Comparison of ENCODE assay signal across 8 cellular contexts in genomic region chr9:120877276-120878034, GRCh38. TPM values are rescaled to one million over a fixed set of nuclear protein-coding genes. Genes with fewer than 3 reads are reported as not detected.
A peak's percentile ranks its signal among the peaks of the same experiment; 100 is the strongest.
DNase-seq lines count a peak whose midpoint lies in the region; ATAC-seq and TF ChIP-seq lines count a peak whose summit lies in the region.

No MANE protein-coding gene starts in this region.

- H3K9ac ChIP-seq in NT2/D1 (ENCODE audit: insufficient read length, low read depth): peak overlapping the region; percentile 90

- CTCF ChIA-PET in CD8-positive, alpha-beta T cell (lab: Charles Lee): interaction anchor here (0.6 to 16.9 kb wide), 3 partner anchors 10 to 53 kb away, joined by 3 to 351 read pairs (median 3); partner anchors contain the start of gene TRAF1

- peak overlapping the region; percentile 98 for H3K27ac Mint-ChIP-seq in CD8-positive, alpha-beta T cell

- H3K4me3 ChIP-seq in CD8-positive, alpha-beta T cell (ENCODE audit: low read depth, low read length): peak overlapping the region; percentile 61
- H3K4me3 ChIP-seq in NT2/D1 (ENCODE audit: insufficient read length, low read depth) (peak overlapping the region; percentile 55), esophagus squamous epithelium (peak overlapping the region; percentile 74 to 87 (median 80))

- TF ChIP-seq POLR2A in esophagus squamous epithelium (IDR thresholded peaks at IDR 0.05): peak in 1 of 4 donors; percentile 51

- peak in 6 of 7 experiments; percentile 52 to 84 (median 64) for DNase-seq in CD8-positive, alpha-beta T cell
- DNase-seq in HPDE6-E6E7 (ENCODE audit: extremely low spot score) (peak; percentile 37), NT2/D1 (ENCODE audit: low read depth, low spot score) (no peak), esophagus squamous epithelium (lab: John Stamatoyannopoulos, UW) (no peak), myocyte (ENCODE audit: low read depth) (peak; percentile 50)
- peak; percentile 45 for DNase-seq in activated T-cell treated with anti-CD3 and anti-CD28 coated beads, Interleukin-2, amount 50 U/mL, for 4 hours

- peaks cover 68% of the 10 kb centered on the region for H3K4me1 Mint-ChIP-seq in CD8-positive, alpha-beta T cell (ENCODE audit: low read depth)
- peaks cover 82% of the 10 kb centered on the region for H3K4me1 Mint-ChIP-seq in activated T-cell treated with anti-CD3 and anti-CD28 coated beads, Interleukin-2, amount 50 U/mL, for 4 hours (ENCODE audit: low read depth)

- intact Hi-C loops in CD8-positive, alpha-beta T cell (cut with DNase I, micrococcal nuclease): loop anchor here (1.0 to 2.0 kb wide), 5 partner anchors 13 to 59 kb away; no protein-coding TSS in a partner anchor
- intact Hi-C loops in esophagus squamous epithelium (cut with DNase I): loop anchor here (5.0 kb wide), 1 partner anchor 60 kb away; no protein-coding TSS in a partner anchor

- peaks cover 61% of the 10 kb centered on the region for H3K4me1 ChIP-seq in CD8-positive, alpha-beta T cell (ENCODE audit: insufficient read depth, low read length)
- H3K4me1 ChIP-seq in NT2/D1 (ENCODE audit: insufficient read depth, insufficient read length): peaks cover 12% of the 10 kb centered on the region
- H3K4me1 ChIP-seq in esophagus squamous epithelium: peaks cover 13 to 51% (median 20%) of the 10 kb centered on the region in 3 donors

- TF ChIP-seq CTCF in CD8-positive, alpha-beta T cell (IDR thresholded peaks at IDR 0.05): no peak
- TF ChIP-seq CTCF in esophagus squamous epithelium (IDR thresholded peaks at IDR 0.05): no peak

- H3K27ac ChIP-seq in CD8-positive, alpha-beta T cell (ENCODE audit: low read depth, low read length): peak overlapping the region; percentile 65
- H3K27ac ChIP-seq in esophagus squamous epithelium: peak overlapping the region; percentile 97 to 100 (median 98)
- H3K27ac ChIP-seq in temporal lobe (ENCODE audit: low read depth, low read length): peak overlapping the region; percentile 95

- peak overlapping the region; percentile 88 for H3K4me3 Mint-ChIP-seq in CD8-positive, alpha-beta T cell
- peak overlapping the region; percentile 94 for H3K4me3 Mint-ChIP-seq in activated T-cell treated with anti-CD3 and anti-CD28 coated beads, Interleukin-2, amount 50 U/mL, for 4 hours

- H3K36me3 Mint-ChIP-seq in CD8-positive, alpha-beta T cell: peaks cover 24% of the 10 kb centered on the region
- peaks cover 18% of the 10 kb centered on the region for H3K36me3 Mint-ChIP-seq in activated T-cell treated with anti-CD3 and anti-CD28 coated beads, Interleukin-2, amount 50 U/mL, for 4 hours (ENCODE audit: insufficient read depth)

- H3K36me3 ChIP-seq in CD8-positive, alpha-beta T cell (ENCODE audit: insufficient read depth, low read length): no peaks in the 10 kb centered on the region
- H3K36me3 ChIP-seq in NT2/D1 (ENCODE audit: insufficient read depth, insufficient read length, low read length) (peaks cover 30% of the 10 kb centered on the region), esophagus squamous epithelium (peaks cover 0 to 21% (median 0%) of the 10 kb centered on the region in 3 donors)

- 4 to 5% methylated on average over 5 to 6 of the region's 63 CpGs for WGBS in esophagus squamous epithelium, 2 donors

- no peaks in the 10 kb centered on the region for H3K9me3 ChIP-seq in CD8-positive, alpha-beta T cell (ENCODE audit: low read length)
- H3K9me3 ChIP-seq in NT2/D1 (ENCODE audit: insufficient read depth, low read length): no peaks in the 10 kb centered on the region
- H3K9me3 ChIP-seq in esophagus squamous epithelium: no peaks in the 10 kb centered on the region

- H3K27me3 ChIP-seq in CD8-positive, alpha-beta T cell (ENCODE audit: insufficient read depth, low read length): no peaks in the 10 kb centered on the region
- no peaks in the 10 kb centered on the region for H3K27me3 ChIP-seq in NT2/D1 (ENCODE audit: insufficient read depth, insufficient read length)
- H3K27me3 ChIP-seq in esophagus squamous epithelium: no peaks in the 10 kb centered on the region

- POLR2A ChIA-PET in CD8-positive, alpha-beta T cell (lab: Charles Lee): interaction anchor here (0.9 to 16.7 kb wide), 12 partner anchors 8 to 59 kb away, joined by 3 to 192 read pairs (median 4); partner anchors contain the start of gene TRAF1

- peak; percentile 48 for ATAC-seq in CD8-positive, alpha-beta T cell
- ATAC-seq in GM19397 (IDR thresholded peaks at IDR 0.05; ENCODE audit: unreplicated experiment): peak; percentile 45
- peak; percentile 48 to 54 for ATAC-seq in activated T-cell treated with anti-CD3 and anti-CD28 coated beads, Interleukin-2, amount 50 U/mL, for 4 hours

- no peaks in the 10 kb centered on the region for H3K9me3 Mint-ChIP-seq in CD8-positive, alpha-beta T cell
- H3K9me3 Mint-ChIP-seq in activated T-cell treated with anti-CD3 and anti-CD28 coated beads, Interleukin-2, amount 50 U/mL, for 4 hours: no peaks in the 10 kb centered on the region

- H3K27me3 Mint-ChIP-seq in CD8-positive, alpha-beta T cell (ENCODE audit: low read depth): no peaks in the 10 kb centered on the region
- H3K27me3 Mint-ChIP-seq in activated T-cell treated with anti-CD3 and anti-CD28 coated beads, Interleukin-2, amount 50 U/mL, for 4 hours (ENCODE audit: low read depth): no peaks in the 10 kb centered on the region

RNA-seq across cellular contexts. Expression of gene PHF19, which starts 0.5 kb away (rescaled TPM):
- total RNA-seq in CD8-positive, alpha-beta T cell: 10 to 100 TPM; 47.3 to 48.5 TPM
- total RNA-seq in activated T-cell treated with anti-CD3 and anti-CD28 coated beads, Interleukin-2, amount 50 U/mL, for 4 hours: 10 to 100 TPM; 59.2 to 75.1 (median 64.8) TPM
- total RNA-seq in esophagus squamous epithelium (10 to 100 TPM; 12.8 to 40.0 (median 30.9) TPM), myocyte (13.3 and 15.3 TPM in 2 replicates), temporal lobe (3.9 TPM)
- 9.6 TPM for polyA plus RNA-seq in myocyte (2012)

RNA-seq across cellular contexts. Expression of gene PSMD5, which starts 34.7 kb away (rescaled TPM):
- total RNA-seq in CD8-positive, alpha-beta T cell: 10 to 100 TPM; 38.5 to 58.2 TPM
- 10 to 100 TPM; 64.3 to 75.9 (median 73.3) TPM for total RNA-seq in activated T-cell treated with anti-CD3 and anti-CD28 coated beads, Interleukin-2, amount 50 U/mL, for 4 hours
- total RNA-seq in esophagus squamous epithelium (10 to 100 TPM; 21.4 to 35.3 (median 33.3) TPM), myocyte (29.6 and 34.8 TPM in 2 replicates), temporal lobe (22.9 TPM)
- polyA plus RNA-seq in myocyte (2012): 17.3 TPM

RNA-seq across cellular contexts. Expression of gene TRAF1, which starts 49.1 kb away (rescaled TPM):
- 10 to 100 TPM; 61.2 to 61.7 TPM for total RNA-seq in CD8-positive, alpha-beta T cell
- total RNA-seq in activated T-cell treated with anti-CD3 and anti-CD28 coated beads, Interleukin-2, amount 50 U/mL, for 4 hours: 100 to 1,000 TPM; 256 to 343 (median 265) TPM
- 1 to 10 TPM; 2.5 to 5.7 (median 2.8) TPM for total RNA-seq in esophagus squamous epithelium
- 0.80 and 1.1 TPM in 2 replicates for total RNA-seq in myocyte
- polyA plus RNA-seq in myocyte (2012): 0.87 TPM
- total RNA-seq in temporal lobe: 2.0 TPM

Comparison
In these comparisons a context has a peak if more than half of its experiments do, and no peak if none do; other contexts are left out.
1. DNase-seq: peak in CD8-positive, alpha-beta T cell (6 of 7), HPDE6-E6E7 (single experiment), activated T-cell treated with anti-CD3 and anti-CD28 coated beads, Interleukin-2, amount 50 U/mL, for 4 hours (single experiment) and myocyte (single experiment); none in NT2/D1 (single experiment) and esophagus squamous epithelium (single experiment).
2. RNA of gene TRAF1, which starts 49.1 kb away (total RNA-seq): 256 to 343 TPM in activated T-cell treated with anti-CD3 and anti-CD28 coated beads, Interleukin-2, amount 50 U/mL, for 4 hours and 61.2 to 61.7 TPM in CD8-positive, alpha-beta T cell; 2.5 to 5.7 TPM in esophagus squamous epithelium, 2.0 TPM in temporal lobe (single experiment) and 0.80 to 1.1 TPM in myocyte; every median in the first group is over 4 times any median in the second.
3. Peak in every context shown above with its lines, with median percentiles within 50 percentile points of each other: ATAC-seq, H3K27ac ChIP-seq and H3K4me3 ChIP-seq.